ENCODE assay signal across 35 cellular contexts in genomic region chr1:12799730-12800129, GRCh38. TPM values are rescaled to one million over a fixed set of nuclear protein-coding genes. Genes with fewer than 3 reads are reported as not detected.
"Had no signal": no experiment of that assay in that cellular context is flagged by ENCODE, and none has a peak within 500 bp of the region (broad histone marks: within the 10 kb centered on the region; RNA-seq: fewer than 3 reads in every experiment).

No MANE protein-coding gene starts in this region.

- H3K4me3 ChIP-seq: ascending aorta, cardiac muscle cell had no signal

- DNase-seq: activated CD4-positive, alpha-beta memory T cell treated with anti-CD3 and anti-CD28 coated beads, Interleukin-2, amount 10 ng/mL, durations not matched to agents 7 days and 5 days; activated CD4-positive, alpha-beta T cell treated with anti-CD3 and anti-CD28 coated beads for 1 hour; activated CD4-positive, alpha-beta T cell treated with anti-CD3 and anti-CD28 coated beads for 36 hours; activated CD4-positive, alpha-beta T cell treated with anti-CD3 and anti-CD28 coated beads for 48 hours; activated CD4-positive, alpha-beta T cell treated with anti-CD3 and anti-CD28 coated beads, Interleukin-2, amount 10 ng/mL, durations not matched to agents 7 days and 5 days; activated CD4-positive, alpha-beta T cell treated with anti-CD3 and anti-CD28 coated beads, Interleukin-2, amount 50 U/mL, for 48 hours; activated CD4-positive, CD25-positive, alpha-beta regulatory T cell; activated CD8-positive, alpha-beta memory T cell treated with anti-CD3 and anti-CD28 coated beads for 24 hours; activated CD8-positive, alpha-beta memory T cell treated with anti-CD3 and anti-CD28 coated beads, Interleukin-2, amount 10 ng/mL, durations not matched to agents 7 days and 5 days; activated CD8-positive, alpha-beta memory T cell treated with anti-CD3 and anti-CD28 coated beads, Interleukin-2, amount 50 U/mL, for 48 hours; activated CD8-positive, alpha-beta T cell treated with anti-CD3 and anti-CD28 coated beads, Interleukin-2, amount 10 ng/mL, durations not matched to agents 7 days and 5 days; activated effector memory CD4-positive, alpha-beta T cell treated with Interleukin-2 at 50 U/mL for 16 hours; activated gamma-delta T cell; activated naive CD4-positive, alpha-beta T cell treated with anti-CD3 and anti-CD28 coated beads, Interleukin-2, amount 10 ng/mL, durations not matched to agents 7 days and 5 days; activated naive CD4-positive, alpha-beta T cell treated with Interleukin-2 at 50 U/mL for 16 hours; activated naive CD8-positive, alpha-beta T cell treated with anti-CD3 and anti-CD28 coated beads, Interleukin-2, amount 10 ng/mL, durations not matched to agents 7 days and 5 days; activated naive CD8-positive, alpha-beta T cell treated with anti-CD3 and anti-CD28 coated beads, Interleukin-2, amount 50 U/mL, for 24 hours; activated T-cell treated with anti-CD3 and anti-CD28 coated beads, Interleukin-2, amount 50 U/mL, for 24 hours; activated T-cell treated with anti-CD3 and anti-CD28 coated beads, Interleukin-2, amount 50 U/mL, for 48 hours; amygdala; anterior cingulate cortex; caudate nucleus; cerebellar nuclear complex; T-helper 17 cell; T1000; WERI-Rb-1 had no signal

- ATAC-seq: activated CD4-positive, alpha-beta T cell treated with anti-CD3 and anti-CD28 coated beads for 36 hours; activated CD4-positive, CD25-positive, alpha-beta regulatory T cell treated with anti-CD3 and anti-CD28 coated beads, Interleukin-2, amount 50 U/mL, for 24 hours; activated CD8-positive, alpha-beta memory T cell treated with anti-CD3 and anti-CD28 coated beads, Interleukin-2, amount 10 ng/mL, durations not matched to agents 7 days and 5 days; activated CD8-positive, alpha-beta T cell treated with anti-CD3 and anti-CD28 coated beads, Interleukin-2, amount 10 ng/mL, durations not matched to agents 7 days and 5 days; activated naive CD8-positive, alpha-beta T cell treated with anti-CD3 and anti-CD28 coated beads, Interleukin-2, amount 50 U/mL, for 24 hours; T-helper 17 cell; WTC11 had no signal

- H3K27ac ChIP-seq: ascending aorta, cardiac muscle cell, WERI-Rb-1 had no signal

- H3K4me1 ChIP-seq: ascending aorta had no signal

- H3K9me3 ChIP-seq: ascending aorta had no signal

- H3K27me3 ChIP-seq: ascending aorta, cardiac muscle cell had no signal

- H3K36me3 ChIP-seq: ascending aorta, cardiac muscle cell, WERI-Rb-1 had no signal

- FAIRE-seq: bronchial epithelial cell had no signal

RNA-seq across cellular contexts. Expression of gene PRAMEF1, which starts 8.5 kb away (rescaled TPM):
- total RNA-seq: activated CD4-positive, alpha-beta memory T cell treated with anti-CD3 and anti-CD28 coated beads, Interleukin-2, amount 10 ng/mL, durations not matched to agents 7 days and 5 days; activated CD4-positive, alpha-beta T cell treated with anti-CD3 and anti-CD28 coated beads for 36 hours; activated CD4-positive, alpha-beta T cell treated with anti-CD3 and anti-CD28 coated beads, Interleukin-2, amount 10 ng/mL, durations not matched to agents 7 days and 5 days; activated CD8-positive, alpha-beta memory T cell treated with anti-CD3 and anti-CD28 coated beads, Interleukin-2, amount 10 ng/mL, durations not matched to agents 7 days and 5 days; activated CD8-positive, alpha-beta T cell treated with anti-CD3 and anti-CD28 coated beads, Interleukin-2, amount 10 ng/mL, durations not matched to agents 7 days and 5 days; activated naive CD8-positive, alpha-beta T cell treated with anti-CD3 and anti-CD28 coated beads, Interleukin-2, amount 10 ng/mL, durations not matched to agents 7 days and 5 days; activated T-helper 2 cell treated with anti-CD3 and anti-CD28 coated beads, Interferon-gamma antibody, Interleukin-2, Interleukin-4, amounts not matched to agents 10 μg/mL and 5 μg/mL and 100 μg/mL, durations not matched to agents 14 hours and 24 hours and 36 hours; ascending aorta; bronchial epithelial cell; cardiac muscle cell; chondrocyte; T-helper 17 cell; T-helper 2 cell treated with Interferon-gamma antibody and Interleukin-4, amounts not matched to agents 100 ng/mL and 5 ng/mL, for 36 hours; WTC11 had no signal
- polyA plus RNA-seq: adipose tissue, cardiac muscle cell had no signal

RNA-seq across cellular contexts. Expression of gene PRAMEF12, which starts 26.2 kb away (rescaled TPM):
- total RNA-seq: activated CD4-positive, alpha-beta memory T cell treated with anti-CD3 and anti-CD28 coated beads, Interleukin-2, amount 10 ng/mL, durations not matched to agents 7 days and 5 days; activated CD4-positive, alpha-beta T cell treated with anti-CD3 and anti-CD28 coated beads for 36 hours; activated CD4-positive, alpha-beta T cell treated with anti-CD3 and anti-CD28 coated beads, Interleukin-2, amount 10 ng/mL, durations not matched to agents 7 days and 5 days; activated CD8-positive, alpha-beta memory T cell treated with anti-CD3 and anti-CD28 coated beads, Interleukin-2, amount 10 ng/mL, durations not matched to agents 7 days and 5 days; activated CD8-positive, alpha-beta T cell treated with anti-CD3 and anti-CD28 coated beads, Interleukin-2, amount 10 ng/mL, durations not matched to agents 7 days and 5 days; activated naive CD8-positive, alpha-beta T cell treated with anti-CD3 and anti-CD28 coated beads, Interleukin-2, amount 10 ng/mL, durations not matched to agents 7 days and 5 days; activated T-helper 2 cell treated with anti-CD3 and anti-CD28 coated beads, Interferon-gamma antibody, Interleukin-2, Interleukin-4, amounts not matched to agents 10 μg/mL and 5 μg/mL and 100 μg/mL, durations not matched to agents 14 hours and 24 hours and 36 hours; ascending aorta; bronchial epithelial cell; cardiac muscle cell; chondrocyte; T-helper 17 cell; T-helper 2 cell treated with Interferon-gamma antibody and Interleukin-4, amounts not matched to agents 100 ng/mL and 5 ng/mL, for 36 hours; WTC11 had no signal
- polyA plus RNA-seq: adipose tissue, cardiac muscle cell had no signal

RNA-seq across cellular contexts. Expression of gene PRAMEF11, which starts 31.5 kb away (rescaled TPM):
- total RNA-seq: activated CD4-positive, alpha-beta memory T cell treated with anti-CD3 and anti-CD28 coated beads, Interleukin-2, amount 10 ng/mL, durations not matched to agents 7 days and 5 days; activated CD4-positive, alpha-beta T cell treated with anti-CD3 and anti-CD28 coated beads for 36 hours; activated CD4-positive, alpha-beta T cell treated with anti-CD3 and anti-CD28 coated beads, Interleukin-2, amount 10 ng/mL, durations not matched to agents 7 days and 5 days; activated CD8-positive, alpha-beta memory T cell treated with anti-CD3 and anti-CD28 coated beads, Interleukin-2, amount 10 ng/mL, durations not matched to agents 7 days and 5 days; activated CD8-positive, alpha-beta T cell treated with anti-CD3 and anti-CD28 coated beads, Interleukin-2, amount 10 ng/mL, durations not matched to agents 7 days and 5 days; activated naive CD8-positive, alpha-beta T cell treated with anti-CD3 and anti-CD28 coated beads, Interleukin-2, amount 10 ng/mL, durations not matched to agents 7 days and 5 days; activated T-helper 2 cell treated with anti-CD3 and anti-CD28 coated beads, Interferon-gamma antibody, Interleukin-2, Interleukin-4, amounts not matched to agents 10 μg/mL and 5 μg/mL and 100 μg/mL, durations not matched to agents 14 hours and 24 hours and 36 hours; ascending aorta; bronchial epithelial cell; cardiac muscle cell; chondrocyte; T-helper 17 cell; T-helper 2 cell treated with Interferon-gamma antibody and Interleukin-4, amounts not matched to agents 100 ng/mL and 5 ng/mL, for 36 hours; WTC11 had no signal
- polyA plus RNA-seq: adipose tissue, cardiac muscle cell had no signal

RNA-seq across cellular contexts. Expression of gene HNRNPCL1, which starts 48.8 kb away (rescaled TPM):
- total RNA-seq: activated CD4-positive, alpha-beta memory T cell treated with anti-CD3 and anti-CD28 coated beads, Interleukin-2, amount 10 ng/mL, durations not matched to agents 7 days and 5 days; activated CD4-positive, alpha-beta T cell treated with anti-CD3 and anti-CD28 coated beads for 36 hours; activated CD4-positive, alpha-beta T cell treated with anti-CD3 and anti-CD28 coated beads, Interleukin-2, amount 10 ng/mL, durations not matched to agents 7 days and 5 days; activated CD8-positive, alpha-beta memory T cell treated with anti-CD3 and anti-CD28 coated beads, Interleukin-2, amount 10 ng/mL, durations not matched to agents 7 days and 5 days; activated CD8-positive, alpha-beta T cell treated with anti-CD3 and anti-CD28 coated beads, Interleukin-2, amount 10 ng/mL, durations not matched to agents 7 days and 5 days; activated naive CD8-positive, alpha-beta T cell treated with anti-CD3 and anti-CD28 coated beads, Interleukin-2, amount 10 ng/mL, durations not matched to agents 7 days and 5 days; activated T-helper 2 cell treated with anti-CD3 and anti-CD28 coated beads, Interferon-gamma antibody, Interleukin-2, Interleukin-4, amounts not matched to agents 10 μg/mL and 5 μg/mL and 100 μg/mL, durations not matched to agents 14 hours and 24 hours and 36 hours; ascending aorta; bronchial epithelial cell; cardiac muscle cell; chondrocyte; T-helper 17 cell; T-helper 2 cell treated with Interferon-gamma antibody and Interleukin-4, amounts not matched to agents 100 ng/mL and 5 ng/mL, for 36 hours; WTC11 had no signal
- polyA plus RNA-seq: adipose tissue, cardiac muscle cell had no signal

RNA-seq across cellular contexts. Expression of gene CFAP107, which starts 53.7 kb away (rescaled TPM):
- total RNA-seq: activated CD4-positive, alpha-beta memory T cell treated with anti-CD3 and anti-CD28 coated beads, Interleukin-2, amount 10 ng/mL, durations not matched to agents 7 days and 5 days; activated CD4-positive, alpha-beta T cell treated with anti-CD3 and anti-CD28 coated beads for 36 hours; activated CD4-positive, alpha-beta T cell treated with anti-CD3 and anti-CD28 coated beads, Interleukin-2, amount 10 ng/mL, durations not matched to agents 7 days and 5 days; activated CD8-positive, alpha-beta memory T cell treated with anti-CD3 and anti-CD28 coated beads, Interleukin-2, amount 10 ng/mL, durations not matched to agents 7 days and 5 days; activated CD8-positive, alpha-beta T cell treated with anti-CD3 and anti-CD28 coated beads, Interleukin-2, amount 10 ng/mL, durations not matched to agents 7 days and 5 days; activated naive CD8-positive, alpha-beta T cell treated with anti-CD3 and anti-CD28 coated beads, Interleukin-2, amount 10 ng/mL, durations not matched to agents 7 days and 5 days; activated T-helper 2 cell treated with anti-CD3 and anti-CD28 coated beads, Interferon-gamma antibody, Interleukin-2, Interleukin-4, amounts not matched to agents 10 μg/mL and 5 μg/mL and 100 μg/mL, durations not matched to agents 14 hours and 24 hours and 36 hours; ascending aorta; bronchial epithelial cell; cardiac muscle cell; chondrocyte; T-helper 17 cell; T-helper 2 cell treated with Interferon-gamma antibody and Interleukin-4, amounts not matched to agents 100 ng/mL and 5 ng/mL, for 36 hours; WTC11 had no signal
- polyA plus RNA-seq: cardiac muscle cell had no signal
